1 cellular context compared by ENCODE assay signal in the genomic region with DNA sequence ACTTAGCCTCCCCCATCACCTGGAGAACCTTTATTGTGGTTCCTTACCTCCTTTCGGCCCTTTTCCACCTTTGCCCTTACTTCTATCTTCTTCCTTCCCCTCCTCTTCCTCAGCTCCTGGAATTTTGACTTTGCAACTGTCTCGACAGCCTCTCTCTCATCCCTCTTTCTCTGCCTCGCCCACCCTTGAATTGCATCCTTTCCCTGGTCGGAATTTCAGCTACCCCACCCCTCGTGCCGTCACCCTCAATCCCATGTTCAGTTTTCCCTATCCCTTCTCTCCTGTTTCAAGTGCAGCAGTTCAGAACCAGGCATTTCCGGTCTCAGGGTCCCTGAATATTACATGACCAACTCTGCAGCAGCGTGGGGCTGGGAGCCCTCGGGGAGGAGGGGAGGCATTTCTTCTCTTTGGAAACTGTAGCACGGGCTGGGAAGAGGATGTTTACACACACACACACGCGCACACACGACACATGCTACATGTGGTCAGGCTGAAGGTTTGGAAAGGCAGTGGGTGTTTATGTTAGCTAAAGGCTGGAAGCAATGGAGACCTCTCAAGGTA.
TF ChIP-seq lines count a peak whose summit lies in the region.

No MANE protein-coding gene starts in this region.

TF ChIP-seq in GM23338, 12 proteins besides CTCF, POLR2A, EP300 and RAD21 (continued from another document):
- no peak for TF ChIP-seq JUNB (IDR thresholded peaks at IDR 0.05; ENCODE audit: unreplicated experiment)
- no peak for TF ChIP-seq ZNF462 (CRISPR knock-in tag; IDR thresholded peaks at IDR 0.05)
- no peak for TF ChIP-seq CREB1 (CRISPR knock-in tag; IDR thresholded peaks at IDR 0.05; ENCODE audit: low read depth)
- TF ChIP-seq ZNF331 (CRISPR knock-in tag; IDR thresholded peaks at IDR 0.05; ENCODE audit: low read depth): no peak
- no peak for TF ChIP-seq NANOG (IDR thresholded peaks at IDR 0.05; ENCODE audit: borderline replicate concordance)
- no peak for TF ChIP-seq EZH2phosphoT487 (IDR thresholded peaks at IDR 0.05; ENCODE audit: unreplicated experiment)
